1 cellular context compared by ENCODE assay signal in genomic region chr9:9091387-9091786, GRCh38.
TF ChIP-seq lines count a peak whose summit lies in the region.

No MANE protein-coding gene starts in this region.

TF ChIP-seq in HepG2, 621 proteins besides CTCF, POLR2A, EP300 and RAD21 (continued from another document):
- TF ChIP-seq, protein P1, sequence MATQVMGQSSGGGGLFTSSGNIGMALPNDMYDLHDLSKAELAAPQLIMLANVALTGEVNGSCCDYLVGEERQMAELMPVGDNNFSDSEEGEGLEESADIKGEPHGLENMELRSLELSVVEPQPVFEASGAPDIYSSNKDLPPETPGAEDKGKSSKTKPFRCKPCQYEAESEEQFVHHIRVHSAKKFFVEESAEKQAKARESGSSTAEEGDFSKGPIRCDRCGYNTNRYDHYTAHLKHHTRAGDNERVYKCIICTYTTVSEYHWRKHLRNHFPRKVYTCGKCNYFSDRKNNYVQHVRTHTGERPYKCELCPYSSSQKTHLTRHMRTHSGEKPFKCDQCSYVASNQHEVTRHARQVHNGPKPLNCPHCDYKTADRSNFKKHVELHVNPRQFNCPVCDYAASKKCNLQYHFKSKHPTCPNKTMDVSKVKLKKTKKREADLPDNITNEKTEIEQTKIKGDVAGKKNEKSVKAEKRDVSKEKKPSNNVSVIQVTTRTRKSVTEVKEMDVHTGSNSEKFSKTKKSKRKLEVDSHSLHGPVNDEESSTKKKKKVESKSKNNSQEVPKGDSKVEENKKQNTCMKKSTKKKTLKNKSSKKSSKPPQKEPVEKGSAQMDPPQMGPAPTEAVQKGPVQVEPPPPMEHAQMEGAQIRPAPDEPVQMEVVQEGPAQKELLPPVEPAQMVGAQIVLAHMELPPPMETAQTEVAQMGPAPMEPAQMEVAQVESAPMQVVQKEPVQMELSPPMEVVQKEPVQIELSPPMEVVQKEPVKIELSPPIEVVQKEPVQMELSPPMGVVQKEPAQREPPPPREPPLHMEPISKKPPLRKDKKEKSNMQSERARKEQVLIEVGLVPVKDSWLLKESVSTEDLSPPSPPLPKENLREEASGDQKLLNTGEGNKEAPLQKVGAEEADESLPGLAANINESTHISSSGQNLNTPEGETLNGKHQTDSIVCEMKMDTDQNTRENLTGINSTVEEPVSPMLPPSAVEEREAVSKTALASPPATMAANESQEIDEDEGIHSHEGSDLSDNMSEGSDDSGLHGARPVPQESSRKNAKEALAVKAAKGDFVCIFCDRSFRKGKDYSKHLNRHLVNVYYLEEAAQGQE (IDR thresholded peaks at IDR 0.05; ENCODE audit: borderline replicate concordance in 1 of 2, low read depth in 1 of 2, low read length in 2 of 2): peak in 1 of 2 experiments; percentile 88
- TF ChIP-seq ATF1 (CRISPR knock-in tag; IDR thresholded peaks at IDR 0.05) (no peak), POLR2G (IDR thresholded peaks at IDR 0.05; ENCODE audit: low read depth, low read length) (no peak), NR3C1 (CRISPR knock-in tag; IDR thresholded peaks at IDR 0.05) (no peak), MAFK (conservative IDR thresholded peaks at IDR 0.05 in 1 of 2, IDR thresholded peaks at IDR 0.05 in 1 of 2; ENCODE audit: low read length in 2 of 2) (peak; percentile 44 to 65), SP4 (CRISPR knock-in tag; IDR thresholded peaks at IDR 0.05) (no peak), TGIF2 (CRISPR knock-in tag; IDR thresholded peaks at IDR 0.05) (no peak), ZNF883 (CRISPR knock-in tag; IDR thresholded peaks at IDR 0.05; ENCODE audit: not compliant biosample characterization) (no peak)
- TF ChIP-seq, protein P2, sequence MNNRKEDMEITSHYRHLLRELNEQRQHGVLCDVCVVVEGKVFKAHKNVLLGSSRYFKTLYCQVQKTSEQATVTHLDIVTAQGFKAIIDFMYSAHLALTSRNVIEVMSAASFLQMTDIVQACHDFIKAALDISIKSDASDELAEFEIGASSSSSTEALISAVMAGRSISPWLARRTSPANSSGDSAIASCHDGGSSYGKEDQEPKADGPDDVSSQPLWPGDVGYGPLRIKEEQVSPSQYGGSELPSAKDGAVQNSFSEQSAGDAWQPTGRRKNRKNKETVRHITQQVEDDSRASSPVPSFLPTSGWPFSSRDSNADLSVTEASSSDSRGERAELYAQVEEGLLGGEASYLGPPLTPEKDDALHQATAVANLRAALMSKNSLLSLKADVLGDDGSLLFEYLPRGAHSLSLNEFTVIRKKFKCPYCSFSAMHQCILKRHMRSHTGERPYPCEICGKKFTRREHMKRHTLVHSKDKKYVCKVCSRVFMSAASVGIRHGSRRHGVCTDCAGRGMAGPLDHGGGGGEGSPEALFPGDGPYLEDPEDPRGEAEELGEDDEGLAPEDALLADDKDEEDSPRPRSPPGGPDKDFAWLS (CRISPR knock-in tag; IDR thresholded peaks at IDR 0.05; ENCODE audit: borderline replicate concordance): no peak
- TF ChIP-seq, protein P3, sequence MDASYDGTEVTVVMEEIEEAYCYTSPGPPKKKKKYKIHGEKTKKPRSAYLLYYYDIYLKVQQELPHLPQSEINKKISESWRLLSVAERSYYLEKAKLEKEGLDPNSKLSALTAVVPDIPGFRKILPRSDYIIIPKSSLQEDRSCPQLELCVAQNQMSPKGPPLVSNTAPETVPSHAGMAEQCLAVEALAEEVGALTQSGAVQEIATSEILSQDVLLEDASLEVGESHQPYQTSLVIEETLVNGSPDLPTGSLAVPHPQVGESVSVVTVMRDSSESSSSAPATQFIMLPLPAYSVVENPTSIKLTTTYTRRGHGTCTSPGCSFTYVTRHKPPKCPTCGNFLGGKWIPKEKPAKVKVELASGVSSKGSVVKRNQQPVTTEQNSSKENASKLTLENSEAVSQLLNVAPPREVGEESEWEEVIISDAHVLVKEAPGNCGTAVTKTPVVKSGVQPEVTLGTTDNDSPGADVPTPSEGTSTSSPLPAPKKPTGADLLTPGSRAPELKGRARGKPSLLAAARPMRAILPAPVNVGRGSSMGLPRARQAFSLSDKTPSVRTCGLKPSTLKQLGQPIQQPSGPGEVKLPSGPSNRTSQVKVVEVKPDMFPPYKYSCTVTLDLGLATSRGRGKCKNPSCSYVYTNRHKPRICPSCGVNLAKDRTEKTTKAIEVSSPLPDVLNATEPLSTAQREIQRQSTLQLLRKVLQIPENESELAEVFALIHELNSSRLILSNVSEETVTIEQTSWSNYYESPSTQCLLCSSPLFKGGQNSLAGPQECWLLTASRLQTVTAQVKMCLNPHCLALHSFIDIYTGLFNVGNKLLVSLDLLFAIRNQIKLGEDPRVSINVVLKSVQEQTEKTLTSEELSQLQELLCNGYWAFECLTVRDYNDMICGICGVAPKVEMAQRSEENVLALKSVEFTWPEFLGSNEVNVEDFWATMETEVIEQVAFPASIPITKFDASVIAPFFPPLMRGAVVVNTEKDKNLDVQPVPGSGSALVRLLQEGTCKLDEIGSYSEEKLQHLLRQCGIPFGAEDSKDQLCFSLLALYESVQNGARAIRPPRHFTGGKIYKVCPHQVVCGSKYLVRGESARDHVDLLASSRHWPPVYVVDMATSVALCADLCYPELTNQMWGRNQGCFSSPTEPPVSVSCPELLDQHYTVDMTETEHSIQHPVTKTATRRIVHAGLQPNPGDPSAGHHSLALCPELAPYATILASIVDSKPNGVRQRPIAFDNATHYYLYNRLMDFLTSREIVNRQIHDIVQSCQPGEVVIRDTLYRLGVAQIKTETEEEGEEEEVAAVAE (CRISPR knock-in tag; IDR thresholded peaks at IDR 0.05; ENCODE audit: borderline replicate concordance): no peak
